In genomic region chr4:109303141-109303499, GRCh38 we compare ENCODE assay signal across 8 cellular contexts. TPM values are rescaled to one million over a fixed set of nuclear protein-coding genes. Genes with fewer than 3 reads are reported as not detected.
DNase-seq lines count a peak whose midpoint lies in the region; ATAC-seq and TF ChIP-seq lines count a peak whose summit lies in the region.

No MANE protein-coding gene starts in this region.

- BruUV-seq in OCI-LY7 (replicated peaks; lab: Mats Ljungman, UMichigan), result no TSS peak

- ATAC-seq in GM19328 (IDR thresholded peaks at IDR 0.05; ENCODE audit: unreplicated experiment), result no peak
- no peak for ATAC-seq in HG02623 (IDR thresholded peaks at IDR 0.05; ENCODE audit: unreplicated experiment)

- WGBS in thyroid gland, 2 donors, result 1% methylated on average over 10 of the region's 10 CpGs

- CTCF ChIA-PET in activated CD4-positive, alpha-beta T cell treated with anti-CD3 and anti-CD28 coated beads, Interleukin-2, amount 10 ng/mL, durations not matched to agents 7 days and 5 days (lab: Charles Lee), result no interaction called here
- CTCF ChIA-PET in OCI-LY7 (lab: Charles Lee; ENCODE audit: unreplicated experiment), result no interaction called here

- no peak overlapping the region for H2AFZ ChIP-seq in OCI-LY7 (ENCODE audit: low read length)

- H3K4me3 ChIP-seq in astrocyte of the spinal cord (ENCODE audit: low read depth, low read length), result peak overlapping the region; percentile 51
- peak overlapping the region; percentile 36 to 63 (median 38) for H3K4me3 ChIP-seq in thyroid gland (replicated peaks in 1 of 3)
- no peak overlapping the region for H3K4me3 ChIP-seq in OCI-LY7 (ENCODE audit: low read depth, low read length, poor library complexity, severe bottlenecking)

- H3K4me2 ChIP-seq in OCI-LY7 (ENCODE audit: low read length), result no peak overlapping the region

- in situ Hi-C loops in astrocyte of the spinal cord (cut with HindIII; ENCODE audit: low sequenced_read_pairs), result no loop called here

- H3K79me2 ChIP-seq in OCI-LY7 (ENCODE audit: insufficient read depth, low read depth, low read length), result no peaks in the 10 kb centered on the region

- H3K9me3 ChIP-seq in thyroid gland (no peaks in the 10 kb centered on the region), OCI-LY7 (ENCODE audit: low read length) (no peaks in the 10 kb centered on the region)

- H3K36me3 ChIP-seq in thyroid gland, result no peaks in the 10 kb centered on the region
- no peaks in the 10 kb centered on the region for H3K36me3 ChIP-seq in OCI-LY7 (ENCODE audit: insufficient read depth, low read length)

- TF ChIP-seq CTCF in astrocyte of the spinal cord (IDR thresholded peaks at IDR 0.05; ENCODE audit: low read depth, low read length), result no peak
- no peak for TF ChIP-seq CTCF in thyroid gland (IDR thresholded peaks at IDR 0.05)
- no peak for TF ChIP-seq CTCF in OCI-LY7 (conservative IDR thresholded peaks at IDR 0.05; ENCODE audit: low read length)

- no peaks in the 10 kb centered on the region for H3K36me3 Mint-ChIP-seq in activated CD4-positive, alpha-beta T cell treated with anti-CD3 and anti-CD28 coated beads, Interleukin-2, amount 10 ng/mL, durations not matched to agents 7 days and 5 days (ENCODE audit: low read depth)

- peaks cover 9 to 14% of the 10 kb centered on the region in 2 donors for H3K4me1 ChIP-seq in thyroid gland
- H3K4me1 ChIP-seq in OCI-LY7 (ENCODE audit: insufficient read depth, low read length, poor library complexity, severe bottlenecking), result no peaks in the 10 kb centered on the region

- no peak overlapping the region for H3K27ac Mint-ChIP-seq in activated CD4-positive, alpha-beta T cell treated with anti-CD3 and anti-CD28 coated beads, Interleukin-2, amount 10 ng/mL, durations not matched to agents 7 days and 5 days

- no peaks in the 10 kb centered on the region for H3K9me2 ChIP-seq in OCI-LY7 (ENCODE audit: insufficient read depth, low read length)

- DNase-seq in activated CD4-positive, alpha-beta T cell treated with anti-CD3 and anti-CD28 coated beads, Interleukin-2, amount 10 ng/mL, durations not matched to agents 7 days and 5 days, result no peak
- DNase-seq in activated CD4-positive, alpha-beta T cell treated with anti-CD3 and anti-CD28 coated beads for 48 hours, result no peak
- DNase-seq in astrocyte of the spinal cord (ENCODE audit: low read depth, low spot score) (peak; percentile 24), kidney tubule cell (ENCODE audit: low spot score) (peak; percentile 19), thyroid gland (peak; percentile 40 to 48), OCI-LY7 (ENCODE audit: low spot score) (no peak)

- H3K4me3 Mint-ChIP-seq in activated CD4-positive, alpha-beta T cell treated with anti-CD3 and anti-CD28 coated beads, Interleukin-2, amount 10 ng/mL, durations not matched to agents 7 days and 5 days, result peak overlapping the region; percentile 57

- H3K27ac ChIP-seq in thyroid gland (peak overlapping the region; percentile 55 to 73 (median 59)), OCI-LY7 (ENCODE audit: low read depth, low read length, poor library complexity, severe bottlenecking) (no peak overlapping the region)

- H3K4me1 Mint-ChIP-seq in activated CD4-positive, alpha-beta T cell treated with anti-CD3 and anti-CD28 coated beads, Interleukin-2, amount 10 ng/mL, durations not matched to agents 7 days and 5 days, result peaks cover 12% of the 10 kb centered on the region

- intact Hi-C loops in thyroid gland (cut with DNase I) (loop anchor here (10.0 kb wide), 1 partner anchor 92 kb away; no protein-coding TSS in a partner anchor), OCI-LY7 (cut with micrococcal nuclease; ENCODE audit: unreplicated experiment) (no loop called here)

- TF ChIP-seq POLR2A in thyroid gland (IDR thresholded peaks at IDR 0.05), result no peak

- no peaks in the 10 kb centered on the region for H3K9me3 Mint-ChIP-seq in activated CD4-positive, alpha-beta T cell treated with anti-CD3 and anti-CD28 coated beads, Interleukin-2, amount 10 ng/mL, durations not matched to agents 7 days and 5 days

- POLR2A ChIA-PET in activated CD4-positive, alpha-beta T cell treated with anti-CD3 and anti-CD28 coated beads, Interleukin-2, amount 10 ng/mL, durations not matched to agents 7 days and 5 days (lab: Charles Lee), result no interaction called here
- POLR2A ChIA-PET in OCI-LY7 (lab: Charles Lee), result no interaction called here

- peaks cover 82% of the 10 kb centered on the region for H3K27me3 Mint-ChIP-seq in activated CD4-positive, alpha-beta T cell treated with anti-CD3 and anti-CD28 coated beads, Interleukin-2, amount 10 ng/mL, durations not matched to agents 7 days and 5 days

- no peaks in the 10 kb centered on the region for H4K20me1 ChIP-seq in OCI-LY7 (ENCODE audit: insufficient read depth, low read length)

- no peaks in the 10 kb centered on the region for H3K27me3 ChIP-seq in thyroid gland

RNA-seq across cellular contexts. Expression of gene COL25A1, which starts 0.7 kb away (rescaled TPM):
- total RNA-seq in activated CD4-positive, alpha-beta T cell treated with anti-CD3 and anti-CD28 coated beads, Interleukin-2, amount 10 ng/mL, durations not matched to agents 7 days and 5 days, result not detected
- total RNA-seq in thyroid gland (10 to 100 TPM in 1 of 4 donors, 1 to 10 TPM in 3; 5.5 to 21.0 (median 7.1) TPM), OCI-LY7 (2022) (not detected in 2 replicates)
- not detected in 2 replicates for total RNA-seq in OCI-LY7 (2014; rRNA removed; shearing (Covaris generic))

Comparison
In these comparisons a context has a peak if more than half of its experiments do, and no peak if none do; other contexts are left out.
1. DNase-seq: peak in astrocyte of the spinal cord (single experiment), kidney tubule cell (single experiment) and thyroid gland (2 of 2); none in activated CD4-positive, alpha-beta T cell treated with anti-CD3 and anti-CD28 coated beads, Interleukin-2, amount 10 ng/mL, durations not matched to agents 7 days and 5 days (single experiment), activated CD4-positive, alpha-beta T cell treated with anti-CD3 and anti-CD28 coated beads for 48 hours (single experiment) and OCI-LY7 (single experiment).
2. RNA of gene COL25A1, which starts 0.7 kb away (total RNA-seq): 5.5 to 21.0 TPM in thyroid gland; not detected in activated CD4-positive, alpha-beta T cell treated with anti-CD3 and anti-CD28 coated beads, Interleukin-2, amount 10 ng/mL, durations not matched to agents 7 days and 5 days and not detected in OCI-LY7; every median in the first group is over 4 times any median in the second.